ENCODE assay signal across 9 cellular contexts in genomic region chr4:1854752-1855151, GRCh38. TPM values are rescaled to one million over a fixed set of nuclear protein-coding genes. Genes with fewer than 3 reads are reported as not detected.
DNase-seq lines count a peak whose midpoint lies in the region; ATAC-seq, FAIRE-seq and TF ChIP-seq lines count a peak whose summit lies in the region.
"Had no signal": no experiment of that assay in that cellular context is flagged by ENCODE, and none has a peak within 500 bp of the region (broad histone marks: within the 10 kb centered on the region; RNA-seq: fewer than 3 reads in every experiment).

No MANE protein-coding gene starts in this region.

- peak overlapping the region; percentile 96 for H3K4me2 ChIP-seq in keratinocyte (ENCODE audit: control insufficient read depth, extremely low read depth, insufficient read depth, low read depth, low read length)

- no peak for TF ChIP-seq EP300 in suprapubic skin (IDR thresholded peaks at IDR 0.05)

- peaks cover 32% of the 10 kb centered on the region for H3K4me1 Mint-ChIP-seq in activated CD4-positive, alpha-beta T cell treated with anti-CD3 and anti-CD28 coated beads, Interleukin-2, amount 10 ng/mL, durations not matched to agents 24 days and 14 days
- H3K4me1 Mint-ChIP-seq in activated T-helper 17 cell treated with anti-CD3 and anti-CD28 coated beads, Interleukin-2, amount 50 U/mL, for 72 hours, result peaks cover 22% of the 10 kb centered on the region

- 55% methylated on average over 1 of the region's 1 CpG for WGBS in suprapubic skin

- H3K36me3 ChIP-seq in keratinocyte (ENCODE audit: control insufficient read depth in 2 of 2, extremely low read depth in 1 of 2, insufficient read depth in 2 of 2, low read length in 2 of 2) (peaks cover 0 to 7% of the 10 kb centered on the region in 2 experiments), suprapubic skin (no peaks in the 10 kb centered on the region)
- H3K36me3 ChIP-seq: gastroesophageal sphincter had no signal

- H3K4me3 ChIP-seq in keratinocyte (ENCODE audit: control insufficient read depth in 2 of 3, extremely low read depth in 1 of 3, insufficient read depth in 2 of 3, low read depth in 1 of 3, low read length in 3 of 3), result peak overlapping the region; percentile 82 to 98 (median 91)
- peak overlapping the region; percentile 96 for H3K4me3 ChIP-seq in suprapubic skin

- DNase-seq in activated CD4-positive, alpha-beta T cell treated with anti-CD3 and anti-CD28 coated beads, Interleukin-2, amount 10 ng/mL, durations not matched to agents 24 days and 14 days, result no peak
- DNase-seq in activated CD4-positive, alpha-beta T cell treated with anti-CD3 and anti-CD28 coated beads for 48 hours, result no peak
- DNase-seq in keratinocyte (ENCODE audit: low read depth, low spot score), result no peak
- DNase-seq in suprapubic skin (ENCODE audit: low spot score in 2 of 2), result no peak
- DNase-seq in ACHN, result no peak
- DNase-seq in NCI-H1092 (lab: John Stamatoyannopoulos, UW), result no peak
- DNase-seq in cerebellar cortex (ENCODE audit: low spot score), result no peak

- no peak overlapping the region for H2AFZ ChIP-seq in keratinocyte (ENCODE audit: control insufficient read depth, low read length)

- H3K79me2 ChIP-seq in keratinocyte (ENCODE audit: control insufficient read depth, insufficient read depth, low read length), result peaks cover 77% of the 10 kb centered on the region

- TF ChIP-seq CTCF in keratinocyte (optimal IDR thresholded peaks at IDR 0.05 in 1 of 3, IDR thresholded peaks at IDR 0.05 in 1 of 3, conservative IDR thresholded peaks at IDR 0.05 in 1 of 3; ENCODE audit: extremely low read depth in 1 of 3, insufficient read depth in 2 of 3, low read length in 3 of 3) (no peak), suprapubic skin (IDR thresholded peaks at IDR 0.05) (no peak)

- peak overlapping the region; percentile 94 for H3K9ac ChIP-seq in keratinocyte (ENCODE audit: control insufficient read depth, extremely low read depth, insufficient read depth, low read length)

- peak overlapping the region; percentile 76 for H3K27ac ChIP-seq in keratinocyte (ENCODE audit: control insufficient read depth, insufficient read depth, low read length)
- H3K27ac ChIP-seq in suprapubic skin, result no peak overlapping the region

- no peaks in the 10 kb centered on the region for H3K9me3 ChIP-seq in keratinocyte (ENCODE audit: control insufficient read depth, low read depth, low read length)
- no peaks in the 10 kb centered on the region for H3K9me3 ChIP-seq in suprapubic skin
- H3K9me3 ChIP-seq: gastroesophageal sphincter had no signal

- no peak for TF ChIP-seq POLR2A in suprapubic skin (IDR thresholded peaks at IDR 0.05)

- H3K27me3 Mint-ChIP-seq in activated CD4-positive, alpha-beta T cell treated with anti-CD3 and anti-CD28 coated beads, Interleukin-2, amount 10 ng/mL, durations not matched to agents 24 days and 14 days, result no peaks in the 10 kb centered on the region
- H3K27me3 Mint-ChIP-seq in activated T-helper 17 cell treated with anti-CD3 and anti-CD28 coated beads, Interleukin-2, amount 50 U/mL, for 72 hours, result no peaks in the 10 kb centered on the region

- H3K4me1 ChIP-seq in keratinocyte (ENCODE audit: control insufficient read depth, extremely low read depth, insufficient read depth, low read length) (peaks cover 30% of the 10 kb centered on the region), suprapubic skin (peaks cover 59% of the 10 kb centered on the region)

- peaks cover 6% of the 10 kb centered on the region for H4K20me1 ChIP-seq in keratinocyte (ENCODE audit: control insufficient read depth, extremely low read depth, insufficient read depth, low read length)

- H3K4me3 Mint-ChIP-seq in activated CD4-positive, alpha-beta T cell treated with anti-CD3 and anti-CD28 coated beads, Interleukin-2, amount 10 ng/mL, durations not matched to agents 24 days and 14 days, result peak overlapping the region; percentile 90
- peak overlapping the region; percentile 78 for H3K4me3 Mint-ChIP-seq in activated T-helper 17 cell treated with anti-CD3 and anti-CD28 coated beads, Interleukin-2, amount 50 U/mL, for 72 hours

- in situ Hi-C loops in ACHN (cut with HindIII; ENCODE audit: low pct_ligation_motif_present, low pct_unique_long_range_greater_than_20kb, low sequenced_read_pairs), result no loop called here

- FAIRE-seq in keratinocyte (lab: Jason Lieb, UNC), result no peak

- peaks cover 11% of the 10 kb centered on the region for H3K9me1 ChIP-seq in keratinocyte (ENCODE audit: control insufficient read depth, extremely low read depth, insufficient read depth, low read length)

- no peak for ATAC-seq in activated T-helper 17 cell treated with anti-CD3 and anti-CD28 coated beads, Interleukin-2, amount 50 U/mL, for 72 hours (replicated peaks)
- ATAC-seq: gastroesophageal sphincter had no signal

- peak overlapping the region; percentile 82 for H3K27ac Mint-ChIP-seq in activated CD4-positive, alpha-beta T cell treated with anti-CD3 and anti-CD28 coated beads, Interleukin-2, amount 10 ng/mL, durations not matched to agents 24 days and 14 days
- peak overlapping the region; percentile 79 for H3K27ac Mint-ChIP-seq in activated T-helper 17 cell treated with anti-CD3 and anti-CD28 coated beads, Interleukin-2, amount 50 U/mL, for 72 hours

- H3K27me3 ChIP-seq in keratinocyte (ENCODE audit: control insufficient read depth, extremely low read depth, insufficient read depth, low read length) (no peaks in the 10 kb centered on the region), suprapubic skin (no peaks in the 10 kb centered on the region)
- H3K27me3 ChIP-seq: gastroesophageal sphincter had no signal

- H3K9me3 Mint-ChIP-seq in activated CD4-positive, alpha-beta T cell treated with anti-CD3 and anti-CD28 coated beads, Interleukin-2, amount 10 ng/mL, durations not matched to agents 24 days and 14 days, result no peaks in the 10 kb centered on the region
- H3K9me3 Mint-ChIP-seq in activated T-helper 17 cell treated with anti-CD3 and anti-CD28 coated beads, Interleukin-2, amount 50 U/mL, for 72 hours, result no peaks in the 10 kb centered on the region

- intact Hi-C loops in activated CD4-positive, alpha-beta T cell treated with anti-CD3 and anti-CD28 coated beads, Interleukin-2, amount 10 ng/mL, durations not matched to agents 24 days and 14 days (cut with micrococcal nuclease), result loop anchor here (10.0 kb wide), 1 partner anchor 560 kb away; the partner anchor contains the start of genes CFAP99 and ZFYVE28

- peaks cover 10% of the 10 kb centered on the region for H3K36me3 Mint-ChIP-seq in activated CD4-positive, alpha-beta T cell treated with anti-CD3 and anti-CD28 coated beads, Interleukin-2, amount 10 ng/mL, durations not matched to agents 24 days and 14 days (ENCODE audit: low read depth)
- peaks cover 17% of the 10 kb centered on the region for H3K36me3 Mint-ChIP-seq in activated T-helper 17 cell treated with anti-CD3 and anti-CD28 coated beads, Interleukin-2, amount 50 U/mL, for 72 hours (ENCODE audit: low read depth)

- dilution Hi-C loops in keratinocyte (cut with MboI; ENCODE audit: extremely low pct_ligation_motif_present, low sequenced_read_pairs), result no loop called here

RNA-seq across cellular contexts. Expression of gene LETM1, which starts 1.2 kb away (rescaled TPM):
- 97.2 and 98.7 TPM in 2 replicates for total RNA-seq in activated CD4-positive, alpha-beta T cell treated with anti-CD3 and anti-CD28 coated beads, Interleukin-2, amount 10 ng/mL, durations not matched to agents 24 days and 14 days
- total RNA-seq in activated T-helper 17 cell treated with anti-CD3 and anti-CD28 coated beads, Interleukin-2, amount 50 U/mL, for 72 hours, result 10 to 100 TPM; 21.3 to 71.0 TPM
- 23.4 to 37.7 TPM (median 25.6 TPM) in 3 replicates for polyA plus RNA-seq in keratinocyte
- 25.1 TPM for polyA plus RNA-seq in keratinocyte (2011; ENCODE audit: low read depth)
- 17.1 and 24.3 TPM in 2 replicates for polyA plus RNA-seq in keratinocyte (2011; cell fraction: cytosol; rRNA removed)
- polyA plus RNA-seq in keratinocyte (2011; cell fraction: nucleus; rRNA removed), result 88.6 TPM in 2 replicates
- polyA plus RNA-seq in keratinocyte (2012; ENCODE audit: low replicate concordance), result 27.2 and 50.9 TPM in 2 replicates
- polyA minus RNA-seq in keratinocyte, result 50.8 to 82.7 TPM (median 68.3 TPM) in 3 replicates
- 134 TPM for polyA minus RNA-seq in keratinocyte (2011; cell fraction: cytosol; rRNA and poly(A)+ RNA removed)
- 103 and 113 TPM in 2 replicates for polyA minus RNA-seq in keratinocyte (2011; cell fraction: nucleus; rRNA and poly(A)+ RNA removed)
- 10 to 100 TPM; 64.0 to 73.5 (median 65.2) TPM for total RNA-seq in suprapubic skin

RNA-seq across cellular contexts. Expression of gene NSD2, which starts 16.4 kb away (rescaled TPM):
- total RNA-seq in activated CD4-positive, alpha-beta T cell treated with anti-CD3 and anti-CD28 coated beads, Interleukin-2, amount 10 ng/mL, durations not matched to agents 24 days and 14 days, result 208 and 214 TPM in 2 replicates
- total RNA-seq in activated T-helper 17 cell treated with anti-CD3 and anti-CD28 coated beads, Interleukin-2, amount 50 U/mL, for 72 hours, result 100 to 1,000 TPM; 187 to 239 TPM
- polyA plus RNA-seq in keratinocyte, result 4.2 to 25.9 TPM (median 22.6 TPM) in 3 replicates
- 7.7 TPM for polyA plus RNA-seq in keratinocyte (2011; ENCODE audit: low read depth)
- polyA plus RNA-seq in keratinocyte (2011; cell fraction: cytosol; rRNA removed), result 8.3 and 11.0 TPM in 2 replicates
- polyA plus RNA-seq in keratinocyte (2011; cell fraction: nucleus; rRNA removed), result 17.0 and 17.9 TPM in 2 replicates
- 6.0 and 27.5 TPM in 2 replicates for polyA plus RNA-seq in keratinocyte (2012; ENCODE audit: low replicate concordance)
- 14.8 to 64.9 TPM (median 37.3 TPM) in 3 replicates for polyA minus RNA-seq in keratinocyte
- polyA minus RNA-seq in keratinocyte (2011; cell fraction: cytosol; rRNA and poly(A)+ RNA removed), result 13.6 TPM
- 10.3 and 16.2 TPM in 2 replicates for polyA minus RNA-seq in keratinocyte (2011; cell fraction: nucleus; rRNA and poly(A)+ RNA removed)
- total RNA-seq in suprapubic skin, result 10 to 100 TPM; 25.3 to 46.7 (median 27.4) TPM
